Comparison of ENCODE assay signal across 2 cellular contexts in genomic region chrX:87526281-87526680, GRCh38.
TF ChIP-seq lines count a peak whose summit lies in the region.

No MANE protein-coding gene starts in this region.

TF ChIP-seq in A549, 52 proteins besides CTCF, POLR2A, EP300 and RAD21:
- TF ChIP-seq JUNB (IDR thresholded peaks at IDR 0.05) (no peak), MAZ (IDR thresholded peaks at IDR 0.05; ENCODE audit: borderline replicate concordance, low read depth, low read length) (no peak), NFE2L2 (conservative IDR thresholded peaks at IDR 0.05; ENCODE audit: low read length) (0 out of 2 replicates have a peak, but pooled peaks have one; percentile 12), CBX8 (IDR thresholded peaks at IDR 0.05) (no peak), MAFK (IDR thresholded peaks at IDR 0.05; ENCODE audit: partially characterized antibody) (peak; percentile 60)
TF ChIP-seq in A549: peak in this region for 2.

TF ChIP-seq in K562, 482 proteins besides CTCF, POLR2A, EP300 and RAD21:
- TF ChIP-seq ZNF445 (CRISPR knock-in tag; IDR thresholded peaks at IDR 0.05; ENCODE audit: low read depth) (no peak), ZNF561 (CRISPR knock-in tag; conservative IDR thresholded peaks at IDR 0.05) (no peak), C11orf30 (IDR thresholded peaks at IDR 0.05; ENCODE audit: low read depth) (peak; percentile 59; the same call in 1 of the 2 replicates), ZNF431 (CRISPR knock-in tag; IDR thresholded peaks at IDR 0.05) (no peak), GTF2B (IDR thresholded peaks at IDR 0.05; ENCODE audit: extremely low read depth, insufficient read length) (no peak), ETV1 (tag; conservative IDR thresholded peaks at IDR 0.05; ENCODE audit: low read depth) (no peak), NFE2L1 (tag; IDR thresholded peaks at IDR 0.05; ENCODE audit: borderline replicate concordance, low read depth) (peak; percentile 66; the same call in 1 of the 2 replicates), ZNF316 (IDR thresholded peaks at IDR 0.05) (peak; percentile 69), FOXA3 (CRISPR knock-in tag; conservative IDR thresholded peaks at IDR 0.05 in 1 of 2, IDR thresholded peaks at IDR 0.05 in 1 of 2) (no peak), MAFG (tag; conservative IDR thresholded peaks at IDR 0.05) (peak; percentile 82), RERE (CRISPR knock-in tag; IDR thresholded peaks at IDR 0.05; ENCODE audit: borderline replicate concordance) (no peak), KDM1A (IDR thresholded peaks at IDR 0.05) (no peak), U2AF1 (optimal IDR thresholded peaks at IDR 0.05; ENCODE audit: low read depth, low read length) (no peak), NONO (IDR thresholded peaks at IDR 0.05; ENCODE audit: low read depth in 2 of 2, low read length in 1 of 2) (no peak), ZBTB1 (CRISPR knock-in tag; IDR thresholded peaks at IDR 0.05; ENCODE audit: borderline replicate concordance, low read depth) (no peak), SMAD3 (CRISPR knock-in tag; conservative IDR thresholded peaks at IDR 0.05) (no peak), ZNF77 (CRISPR knock-in tag; IDR thresholded peaks at IDR 0.05) (no peak), FOXP4 (CRISPR knock-in tag; IDR thresholded peaks at IDR 0.05; ENCODE audit: borderline replicate concordance) (no peak), ZNF184 (CRISPR knock-in tag; IDR thresholded peaks at IDR 0.05) (no peak), ATF4 (CRISPR knock-in tag; IDR thresholded peaks at IDR 0.05) (no peak), MAZ (CRISPR knock-in tag; conservative IDR thresholded peaks at IDR 0.05 in 1 of 2, IDR thresholded peaks at IDR 0.05 in 1 of 2) (no peak), ZNF347 (CRISPR knock-in tag; IDR thresholded peaks at IDR 0.05; ENCODE audit: low read depth) (no peak), REST (CRISPR knock-in tag; IDR thresholded peaks at IDR 0.05; ENCODE audit: low read depth) (no peak), ZNF511 (CRISPR knock-in tag; IDR thresholded peaks at IDR 0.05) (no peak), CEBPB (tag; IDR thresholded peaks at IDR 0.05) (0 out of 2 replicates have a peak, but pooled peaks have one; percentile 0), SPI1 (IDR thresholded peaks at IDR 0.05; ENCODE audit: borderline replicate concordance, low read depth, low read length) (no peak), TBP (optimal IDR thresholded peaks at IDR 0.05; ENCODE audit: low read depth, low read length) (no peak), NFE2 (IDR thresholded peaks at IDR 0.05; ENCODE audit: low read depth) (peak; percentile 68), ZNF639 (CRISPR knock-in tag; conservative IDR thresholded peaks at IDR 0.05 in 1 of 2, IDR thresholded peaks at IDR 0.05 in 1 of 2) (no peak), MCM2 (IDR thresholded peaks at IDR 0.05; ENCODE audit: low read depth) (no peak), POLR2AphosphoS5 (IDR thresholded peaks at IDR 0.05; ENCODE audit: control insufficient read depth, insufficient read depth, low read depth, low read length) (no peak)
TF ChIP-seq in K562: peak in this region for 6.
